8 cellular contexts compared by ENCODE assay signal in the genomic region with DNA sequence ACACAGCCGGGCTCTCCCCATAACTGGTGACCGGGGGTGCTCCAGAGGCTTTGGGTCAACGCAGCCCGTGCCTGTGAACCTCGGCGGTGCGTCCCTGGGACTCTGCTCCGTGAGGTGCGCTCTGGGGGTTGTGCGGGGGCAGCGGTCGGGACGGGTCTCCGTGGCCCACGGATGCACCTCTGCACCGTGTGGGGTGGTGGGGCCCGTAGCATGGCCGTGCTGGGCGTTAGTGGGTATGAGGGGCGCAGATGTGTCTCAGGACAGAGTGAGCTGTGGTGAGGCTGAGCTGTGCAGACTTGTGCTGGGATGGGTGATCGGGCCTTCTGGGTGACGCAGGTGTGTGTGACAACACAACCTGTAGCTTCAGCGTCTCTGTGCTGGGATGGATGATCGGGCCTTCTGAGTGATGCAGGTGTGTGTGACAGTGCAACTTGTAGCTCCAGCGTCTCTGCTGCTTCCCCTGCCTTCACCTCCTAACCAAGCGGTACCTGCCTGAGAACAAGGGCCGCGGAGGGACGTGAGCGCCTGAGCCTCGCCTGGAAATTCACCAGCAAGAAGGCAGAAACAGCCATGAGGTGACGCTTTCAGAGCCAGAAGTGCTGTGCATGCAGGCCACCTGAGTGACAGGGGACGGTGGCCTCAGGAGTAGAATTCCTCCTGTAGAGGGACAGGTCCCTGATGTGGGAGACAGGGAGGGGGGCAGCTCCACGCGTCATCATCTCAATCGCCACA. TPM values are rescaled to one million over a fixed set of nuclear protein-coding genes. Genes with fewer than 3 reads are reported as not detected.
A peak's percentile ranks its signal among the peaks of the same experiment; 100 is the strongest.
DNase-seq lines count a peak whose midpoint lies in the region; ATAC-seq and TF ChIP-seq lines count a peak whose summit lies in the region.

No MANE protein-coding gene starts in this region.

- intact Hi-C loops in MCF 10A (cut with micrococcal nuclease): no loop called here
- intact Hi-C loops in right lobe of liver (cut with DNase I): no loop called here

- no TSS peak for BruUV-seq in MCF 10A (replicated peaks; lab: Mats Ljungman, UMichigan)

- H3K4me1 ChIP-seq in right lobe of liver (no peaks in the 10 kb centered on the region), tibial nerve (peaks cover 0 to 5% (median 0%) of the 10 kb centered on the region in 4 donors)

- H3K36me3 Mint-ChIP-seq in MCF 10A (ENCODE audit: insufficient read depth, unreplicated experiment): peaks cover 23% of the 10 kb centered on the region

- H3K9me3 ChIP-seq in right lobe of liver: no peaks in the 10 kb centered on the region
- no peaks in the 10 kb centered on the region for H3K9me3 ChIP-seq in tibial nerve

- H3K27ac ChIP-seq in HL-60 (replicated peaks): peak overlapping the region; percentile 83
- H3K27ac ChIP-seq in right lobe of liver: peak overlapping the region; percentile 50 to 67 (median 59)
- H3K27ac ChIP-seq in tibial nerve: peak overlapping the region; percentile 85 to 94 (median 86)

- H3K36me3 ChIP-seq in right lobe of liver: no peaks in the 10 kb centered on the region
- H3K36me3 ChIP-seq in tibial nerve: peaks cover 0 to 12% (median 0%) of the 10 kb centered on the region in 3 donors

- no peaks in the 10 kb centered on the region for H3K9me3 Mint-ChIP-seq in MCF 10A (ENCODE audit: unreplicated experiment)

- H3K4me3 ChIP-seq in HL-60 (replicated peaks; ENCODE audit: insufficient read depth, low read length): peak overlapping the region; percentile 56
- peak overlapping the region; percentile 51 to 65 (median 60) for H3K4me3 ChIP-seq in right lobe of liver
- H3K4me3 ChIP-seq in tibial nerve: peak overlapping the region; percentile 59 to 74 (median 68)

- DNase-seq in HL-60 (ENCODE audit: low read depth in 1 of 2, low spot score in 1 of 2) (no peak), MCF 10A (ENCODE audit: unreplicated experiment) (no peak), right lobe of liver (no peak), tibial nerve (ENCODE audit: low spot score in 2 of 2) (no peak), inferior parietal cortex (ENCODE audit: extremely low spot score) (no peak), amniotic stem cell (lab: John Stamatoyannopoulos, UW) (no peak)
- DNase-seq in activated CD8-positive, alpha-beta memory T cell treated with anti-CD3 and anti-CD28 coated beads for 24 hours: no peak

- H3K27ac Mint-ChIP-seq in MCF 10A (ENCODE audit: low read depth, unreplicated experiment): peak overlapping the region; percentile 78

- POLR2A ChIA-PET in MCF 10A (lab: Yijun Ruan, JAX): interaction anchor here (0.8 to 1.8 kb wide), 4 partner anchors 16 to 598 kb away, joined by 3 to 7 read pairs (median 4); no protein-coding TSS in a partner anchor

- TF ChIP-seq POLR2A in right lobe of liver (IDR thresholded peaks at IDR 0.05): no peak
- peak in 1 of 2 donors; percentile 6 for TF ChIP-seq POLR2A in tibial nerve (IDR thresholded peaks at IDR 0.05)

- CTCF ChIA-PET in MCF 10A (lab: Yijun Ruan, JAX): interaction anchor here (0.6 to 0.8 kb wide), 2 partner anchors 13 to 92 kb away, joined by 3 read pairs; no protein-coding TSS in a partner anchor

- no peak for TF ChIP-seq CTCF in HL-60 (IDR thresholded peaks at IDR 0.05; ENCODE audit: insufficient read depth, low read length)
- no peak for TF ChIP-seq CTCF in MCF 10A (IDR thresholded peaks at IDR 0.05; ENCODE audit: unreplicated experiment)
- no peak for TF ChIP-seq CTCF in right lobe of liver (IDR thresholded peaks at IDR 0.05)
- TF ChIP-seq CTCF in tibial nerve (IDR thresholded peaks at IDR 0.05): no peak

- H3K4me3 Mint-ChIP-seq in MCF 10A (ENCODE audit: unreplicated experiment): peak overlapping the region; percentile 89

- no peaks in the 10 kb centered on the region for H3K27me3 ChIP-seq in HL-60 (ENCODE audit: insufficient read depth, poor library complexity, severe bottlenecking)
- H3K27me3 ChIP-seq in right lobe of liver: no peaks in the 10 kb centered on the region
- no peaks in the 10 kb centered on the region for H3K27me3 ChIP-seq in tibial nerve

- no CpG with 5 or more reads among the region's 36 CpGs for WGBS in right lobe of liver (ENCODE audit: insufficient coverage, low coverage, low lambda C conversion rate, missing lambda C conversion rate)
- 51 to 60% methylated on average over 24 to 36 of the region's 36 CpGs for WGBS in tibial nerve, 2 donors

- H3K4me1 Mint-ChIP-seq in MCF 10A (ENCODE audit: insufficient read depth, unreplicated experiment): no peaks in the 10 kb centered on the region

- ATAC-seq in GM18867 (IDR thresholded peaks at IDR 0.05; ENCODE audit: unreplicated experiment) (peak; percentile 11), right lobe of liver (peak; percentile 14 to 40 (median 19))

- TF ChIP-seq EP300 in tibial nerve (IDR thresholded peaks at IDR 0.05): no peak

- no peaks in the 10 kb centered on the region for H3K27me3 Mint-ChIP-seq in MCF 10A (ENCODE audit: insufficient read depth, unreplicated experiment)

RNA-seq across cellular contexts. Expression of gene ZNF331, which starts 0.6 kb away (rescaled TPM):
- total RNA-seq in MCF 10A (2022) (5.8 and 7.7 TPM in 2 replicates), right lobe of liver (1 to 10 TPM; 2.0 to 5.8 (median 3.5) TPM), tibial nerve (10 to 100 TPM; 27.3 to 46.8 (median 32.9) TPM)
